Comparison of ENCODE assay signal across 2 cellular contexts in genomic region chr7:50119815-50120637, GRCh38.
A peak's percentile ranks its signal among the peaks of the same experiment; 100 is the strongest.
TF ChIP-seq lines count a peak whose summit lies in the region.

No MANE protein-coding gene starts in this region.

TF ChIP-seq in HepG2, 621 proteins besides CTCF, POLR2A, EP300 and RAD21 (continued from another document):
- peak; percentile 96 for TF ChIP-seq SNAPC4 (CRISPR knock-in tag; IDR thresholded peaks at IDR 0.05)
- no peak for TF ChIP-seq ELF1 (CRISPR knock-in tag; IDR thresholded peaks at IDR 0.05)
- TF ChIP-seq SMC3 (IDR thresholded peaks at IDR 0.05; ENCODE audit: low read length): peak; percentile 54
- no peak for TF ChIP-seq CC2D1A (CRISPR knock-in tag; IDR thresholded peaks at IDR 0.05)
TF ChIP-seq in HepG2: peak in this region for 4.

TF ChIP-seq in WTC11, 78 proteins besides CTCF, POLR2A, EP300 and RAD21 (continued from another document):
- no peak for TF ChIP-seq MXD4 (CRISPR knock-in tag; IDR thresholded peaks at IDR 0.05; ENCODE audit: borderline replicate concordance)
- TF ChIP-seq USF1 (CRISPR knock-in tag; IDR thresholded peaks at IDR 0.05): no peak
